In the genomic region with DNA sequence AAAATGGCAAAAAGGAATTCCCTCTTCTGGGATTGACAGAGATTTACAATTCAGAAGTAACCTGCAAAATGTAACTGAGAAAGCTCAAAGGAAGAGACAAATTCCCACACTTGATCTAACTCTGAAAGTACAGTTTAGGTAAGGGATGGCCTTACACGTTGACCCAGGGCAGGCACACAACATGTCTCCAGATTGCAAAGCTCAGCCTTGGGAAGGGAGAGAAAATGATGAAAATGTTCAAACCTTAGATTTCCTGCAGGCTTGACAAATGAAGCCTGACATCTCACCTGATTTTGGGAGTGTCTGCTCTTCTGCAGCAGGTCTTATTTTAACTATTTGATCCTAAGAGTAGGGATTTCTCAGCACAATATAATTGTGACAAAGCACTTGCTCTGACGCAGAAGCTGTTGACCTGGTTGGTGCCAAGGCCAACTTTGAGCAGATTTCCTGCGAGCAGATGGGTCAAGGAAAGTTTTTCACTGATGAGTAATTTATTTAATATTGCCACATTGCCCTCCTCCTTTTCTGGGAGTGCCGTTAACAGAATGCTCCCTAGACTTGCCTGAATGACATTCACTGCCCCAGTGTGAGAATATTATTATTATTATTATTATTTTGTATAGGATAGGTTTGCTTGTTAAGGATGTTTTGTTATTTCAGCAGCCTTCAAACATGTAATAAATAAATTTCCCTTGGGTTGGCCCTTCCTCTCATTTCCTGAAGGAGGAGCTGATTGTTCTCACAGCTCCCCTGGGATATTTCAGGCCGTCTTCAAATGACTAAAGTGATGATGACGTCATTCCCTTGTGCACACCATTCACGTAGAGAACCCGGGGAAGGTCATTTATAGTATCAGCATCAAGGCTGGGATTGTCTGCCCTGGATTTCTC, we compare ENCODE assay signal across 14 cellular contexts.
DNase-seq lines count a peak whose midpoint lies in the region; ATAC-seq, FAIRE-seq and TF ChIP-seq lines count a peak whose summit lies in the region.
"Had no signal": no experiment of that assay in that cellular context is flagged by ENCODE, and none has a peak within 500 bp of the region (broad histone marks: within the 10 kb centered on the region; RNA-seq: fewer than 3 reads in every experiment).

No MANE protein-coding gene starts in this region.

- H3K4me1 Mint-ChIP-seq in naive thymus-derived CD8-positive, alpha-beta T cell, result no peaks in the 10 kb centered on the region
- H3K4me1 Mint-ChIP-seq: immature natural killer cell had no signal

- intact Hi-C loops in body of pancreas (cut with DNase I) (no loop called here), colonic mucosa (cut with DNase I) (no loop called here)

- H3K36me3 Mint-ChIP-seq in naive thymus-derived CD8-positive, alpha-beta T cell, result no peaks in the 10 kb centered on the region
- H3K36me3 Mint-ChIP-seq: immature natural killer cell had no signal

- H3K27ac ChIP-seq in brain microvascular endothelial cell (peak overlapping the region; percentile 93), body of pancreas (no peak overlapping the region), colonic mucosa (no peak overlapping the region)
- H3K27ac ChIP-seq: ovary had no signal

- H3K27me3 ChIP-seq in brain microvascular endothelial cell (replicated peaks), result no peaks in the 10 kb centered on the region
- no peaks in the 10 kb centered on the region for H3K27me3 ChIP-seq in body of pancreas
- H3K27me3 ChIP-seq in colonic mucosa, result no peaks in the 10 kb centered on the region
- H3K27me3 ChIP-seq: ovary had no signal

- TF ChIP-seq CTCF in brain microvascular endothelial cell (IDR thresholded peaks at IDR 0.05; ENCODE audit: low read depth, low read length, missing control alignments) (peak; percentile 49), body of pancreas (IDR thresholded peaks at IDR 0.05) (no peak), colonic mucosa (IDR thresholded peaks at IDR 0.05) (no peak)

- 29 to 34% methylated on average over 8 of the region's 8 CpGs for WGBS in body of pancreas, 2 donors

- H3K9me3 ChIP-seq in body of pancreas (no peaks in the 10 kb centered on the region), colonic mucosa (no peaks in the 10 kb centered on the region)
- H3K9me3 ChIP-seq: ovary had no signal

- ATAC-seq in body of pancreas (no peak), GM19452 (IDR thresholded peaks at IDR 0.05; ENCODE audit: unreplicated experiment) (no peak)
- ATAC-seq in naive thymus-derived CD8-positive, alpha-beta T cell, result no peak

- no peak overlapping the region for H3K9ac ChIP-seq in colonic mucosa (ENCODE audit: low read depth in 2 of 2, low read length in 2 of 2)

- no peak overlapping the region for H3K4me3 Mint-ChIP-seq in naive thymus-derived CD8-positive, alpha-beta T cell
- H3K4me3 Mint-ChIP-seq: dendritic cell treated with granulocyte-macrophage colony-stimulating factor and Interleukin-4, amounts not matched to agents 40 ng/mL and 50 ng/mL, for 4 days; immature natural killer cell had no signal

- in situ Hi-C loops in brain microvascular endothelial cell (cut with HindIII; ENCODE audit: low pct_ligation_motif_present, low sequenced_read_pairs), result no loop called here

- peaks cover 0 to 21% (median 4%) of the 10 kb centered on the region in 9 donors for H3K9me3 Mint-ChIP-seq in naive thymus-derived CD8-positive, alpha-beta T cell
- H3K9me3 Mint-ChIP-seq: dendritic cell treated with granulocyte-macrophage colony-stimulating factor and Interleukin-4, amounts not matched to agents 40 ng/mL and 50 ng/mL, for 4 days had no signal

- H3K27ac Mint-ChIP-seq in naive thymus-derived CD8-positive, alpha-beta T cell, result no peak overlapping the region
- H3K27ac Mint-ChIP-seq: dendritic cell treated with granulocyte-macrophage colony-stimulating factor and Interleukin-4, amounts not matched to agents 40 ng/mL and 50 ng/mL, for 4 days; immature natural killer cell had no signal

- POLR2A ChIA-PET in naive thymus-derived CD8-positive, alpha-beta T cell (lab: Charles Lee), result no interaction called here

- H3K4me3 ChIP-seq in brain microvascular endothelial cell (ENCODE audit: low read depth, low read length), result no peak overlapping the region
- H3K4me3 ChIP-seq in body of pancreas, result no peak overlapping the region
- H3K4me3 ChIP-seq in colonic mucosa, result no peak overlapping the region
- H3K4me3 ChIP-seq: ovary had no signal

- no peaks in the 10 kb centered on the region for H3K4me1 ChIP-seq in body of pancreas
- H3K4me1 ChIP-seq in colonic mucosa, result no peaks in the 10 kb centered on the region

- FAIRE-seq in HTR-8/SVneo (lab: Jason Lieb, UNC), result peak; percentile 91
- FAIRE-seq: H1 had no signal

- TF ChIP-seq POLR2A in body of pancreas (IDR thresholded peaks at IDR 0.05), result no peak

- DNase-seq in Daoy (ENCODE audit: low read depth), result peak; percentile 48
- peak; percentile 69 for DNase-seq in HTR-8/SVneo (ENCODE audit: insufficient read length, low spot score)
- peak; percentile 96 for DNase-seq in brain microvascular endothelial cell
- DNase-seq in left kidney (ENCODE audit: low read depth, low spot score), result peak; percentile 22
- no peak for DNase-seq in body of pancreas
- no peak for DNase-seq in colonic mucosa
- no peak for DNase-seq in naive thymus-derived CD8-positive, alpha-beta T cell
- DNase-seq: immature natural killer cell, NCI-H1048, ovary, trophoblast cell had no signal

- peaks cover 0 to 4% (median 0%) of the 10 kb centered on the region in 5 donors for H3K27me3 Mint-ChIP-seq in naive thymus-derived CD8-positive, alpha-beta T cell
- H3K27me3 Mint-ChIP-seq: dendritic cell treated with granulocyte-macrophage colony-stimulating factor and Interleukin-4, amounts not matched to agents 40 ng/mL and 50 ng/mL, for 4 days had no signal

- no peaks in the 10 kb centered on the region for H3K36me3 ChIP-seq in brain microvascular endothelial cell (replicated peaks)
- H3K36me3 ChIP-seq in body of pancreas (replicated peaks in 1 of 2; ENCODE audit: insufficient read depth in 1 of 2, low read depth in 2 of 2), result no peaks in the 10 kb centered on the region
- H3K36me3 ChIP-seq in colonic mucosa, result no peaks in the 10 kb centered on the region
- H3K36me3 ChIP-seq: ovary had no signal

Comparison
In these comparisons a context has a peak if more than half of its experiments do, and no peak if none do; other contexts are left out.
1. DNase-seq: peak in Daoy (single experiment), HTR-8/SVneo (single experiment), brain microvascular endothelial cell (single experiment) and left kidney (single experiment); none in body of pancreas (0 of 4), colonic mucosa (single experiment) and naive thymus-derived CD8-positive, alpha-beta T cell (0 of 10).